Comparison of ENCODE assay signal across 21 cellular contexts in the genomic region with DNA sequence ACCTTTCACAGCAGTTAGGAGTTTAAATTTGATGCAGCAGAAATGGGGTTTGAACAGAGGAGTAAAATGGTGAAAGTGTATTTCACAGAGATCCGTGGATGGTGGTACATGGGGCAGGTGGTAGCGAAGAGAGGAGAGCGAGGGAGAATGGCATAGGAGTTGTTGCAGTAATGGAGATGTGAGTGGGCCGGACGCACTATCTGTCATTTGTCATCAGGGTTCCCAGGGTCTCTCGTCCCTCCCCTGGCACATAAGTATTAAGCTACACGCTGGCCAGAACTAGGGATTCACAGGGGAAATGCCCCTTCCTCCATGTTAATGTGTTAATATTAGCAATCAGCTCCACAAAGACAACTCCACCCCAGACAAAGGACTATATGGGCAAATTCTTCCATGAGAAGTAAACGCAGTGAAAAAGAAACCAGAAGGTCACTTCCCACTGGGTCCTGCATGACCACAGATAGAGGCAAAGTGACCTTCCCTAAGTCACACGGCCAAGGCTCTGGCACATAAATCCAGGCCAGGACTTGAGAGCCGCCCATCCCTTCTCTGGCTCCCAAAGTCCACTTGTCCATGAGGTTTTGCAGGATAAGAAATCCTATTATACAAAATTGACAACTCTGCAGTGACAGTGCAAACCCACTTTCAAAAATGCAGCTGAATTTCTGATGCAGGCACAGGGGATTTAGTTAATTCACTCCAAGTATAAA.
"Had no signal": no experiment of that assay in that cellular context is flagged by ENCODE, and none has a peak within 500 bp of the region (broad histone marks: within the 10 kb centered on the region; RNA-seq: fewer than 3 reads in every experiment).

No MANE protein-coding gene starts in this region.

- H3K4me2 ChIP-seq: hepatocyte had no signal

- H3K4me3 ChIP-seq: hepatocyte, right atrium auricular region, tibial nerve, vagina had no signal

- H2AFZ ChIP-seq: hepatocyte had no signal

- H3K27ac Mint-ChIP-seq: activated CD4-positive, alpha-beta memory T cell treated with anti-CD3 and anti-CD28 coated beads, Interleukin-2, amount 10 ng/mL, durations not matched to agents 7 days and 5 days; activated naive CD8-positive, alpha-beta T cell; dendritic cell treated with granulocyte-macrophage colony-stimulating factor and Interleukin-4, amounts not matched to agents 40 ng/mL and 50 ng/mL, for 4 days; stimulated activated naive B cell treated with anti-CD40 and anti-IgM and Interleukin-4, amounts not matched to agents 10 μg/mL and 1 μg/mL and 100 μg/mL, for 72 hours had no signal

- ATAC-seq: left lobe of liver; naive thymus-derived CD8-positive, alpha-beta T cell; stimulated activated naive B cell treated with anti-CD40 and anti-IgM and Interleukin-4, amounts not matched to agents 10 μg/mL and 1 μg/mL and 100 μg/mL, for 72 hours had no signal

- H3K27ac ChIP-seq: brain microvascular endothelial cell, hepatocyte, neutrophil, right atrium auricular region, vagina had no signal

- H3K4me1 Mint-ChIP-seq: stimulated activated naive B cell treated with anti-CD40 and anti-IgM and Interleukin-4, amounts not matched to agents 10 μg/mL and 1 μg/mL and 100 μg/mL, for 72 hours had no signal

- H3K4me3 Mint-ChIP-seq: activated CD4-positive, alpha-beta memory T cell treated with anti-CD3 and anti-CD28 coated beads, Interleukin-2, amount 10 ng/mL, durations not matched to agents 7 days and 5 days; activated naive CD8-positive, alpha-beta T cell; dendritic cell treated with granulocyte-macrophage colony-stimulating factor and Interleukin-4, amounts not matched to agents 40 ng/mL and 50 ng/mL, for 4 days; naive thymus-derived CD8-positive, alpha-beta T cell; stimulated activated naive B cell treated with anti-CD40 and anti-IgM and Interleukin-4, amounts not matched to agents 10 μg/mL and 1 μg/mL and 100 μg/mL, for 72 hours had no signal

- H3K9me3 ChIP-seq: neutrophil, right atrium auricular region, tibial nerve, vagina had no signal

- H3K27me3 ChIP-seq: brain microvascular endothelial cell, hepatocyte, right atrium auricular region, tibial nerve, vagina had no signal

- DNase-seq: activated CD4-positive, alpha-beta memory T cell treated with anti-CD3 and anti-CD28 coated beads, Interleukin-2, amount 10 ng/mL, durations not matched to agents 7 days and 5 days; activated gamma-delta T cell treated with Interleukin-2 at 50 U/mL for 16 hours; activated T-cell treated with anti-CD3 and anti-CD28 coated beads, Interleukin-2, amount 50 U/mL, for 48 hours; brain microvascular endothelial cell; cerebellar nuclear complex; effector memory CD4-positive, alpha-beta T cell; islet precursor cell; naive thymus-derived CD8-positive, alpha-beta T cell; stimulated activated CD4-positive, alpha-beta T cell treated with anti-CD3 and anti-CD28 coated beads, Interleukin-15, amount 100 ng/mL, for 24 hours; stimulated activated CD4-positive, alpha-beta T cell treated with anti-CD3 and anti-CD28 coated beads, Interleukin-4, amount 100 ng/mL, for 1 hour; stimulated activated naive B cell treated with anti-CD40 and anti-IgM and Interleukin-4, amounts not matched to agents 10 μg/mL and 1 μg/mL and 100 μg/mL, for 72 hours; substantia nigra; T-helper 1 cell had no signal

- H3K27me3 Mint-ChIP-seq: activated CD4-positive, alpha-beta memory T cell treated with anti-CD3 and anti-CD28 coated beads, Interleukin-2, amount 10 ng/mL, durations not matched to agents 7 days and 5 days; activated naive CD8-positive, alpha-beta T cell; dendritic cell treated with granulocyte-macrophage colony-stimulating factor and Interleukin-4, amounts not matched to agents 40 ng/mL and 50 ng/mL, for 4 days; stimulated activated naive B cell treated with anti-CD40 and anti-IgM and Interleukin-4, amounts not matched to agents 10 μg/mL and 1 μg/mL and 100 μg/mL, for 72 hours had no signal

- H3K36me3 ChIP-seq: neutrophil had no signal

- H3K9me3 Mint-ChIP-seq: stimulated activated naive B cell treated with anti-CD40 and anti-IgM and Interleukin-4, amounts not matched to agents 10 μg/mL and 1 μg/mL and 100 μg/mL, for 72 hours had no signal
